ENCODE assay signal across 13 cellular contexts in genomic region chr3:134353831-134354611, GRCh38. TPM values are rescaled to one million over a fixed set of nuclear protein-coding genes. Genes with fewer than 3 reads are reported as not detected.
DNase-seq lines count a peak whose midpoint lies in the region; ATAC-seq, FAIRE-seq and TF ChIP-seq lines count a peak whose summit lies in the region.
"Had no signal": no experiment of that assay in that cellular context is flagged by ENCODE, and none has a peak within 500 bp of the region (broad histone marks: within the 10 kb centered on the region; RNA-seq: fewer than 3 reads in every experiment).

No MANE protein-coding gene starts in this region.

- H3K9me3 ChIP-seq in AG04450 (ENCODE audit: control insufficient read depth, insufficient read depth, low read length) (no peaks in the 10 kb centered on the region; the same call in 1 of the 2 replicates), PC-9 (ENCODE audit: insufficient read depth, low read depth) (no peaks in the 10 kb centered on the region), esophagus squamous epithelium (no peaks in the 10 kb centered on the region), pancreas (no peaks in the 10 kb centered on the region)

- no peak overlapping the region for H2AFZ ChIP-seq in PC-9

- H3K4me1 ChIP-seq in PC-9 (replicated peaks; ENCODE audit: insufficient read depth) (peaks cover 93% of the 10 kb centered on the region), esophagus squamous epithelium (peaks cover 49 to 100% (median 69%) of the 10 kb centered on the region in 3 donors), pancreas (peaks cover 49 to 60% (median 50%) of the 10 kb centered on the region in 3 donors)

- TF ChIP-seq POLR2A in esophagus squamous epithelium (IDR thresholded peaks at IDR 0.05), result no peak

- H3K27ac ChIP-seq in AG04450 (ENCODE audit: low read depth, low read length) (peak overlapping the region; percentile 57), PC-9 (peak overlapping the region; percentile 100), esophagus squamous epithelium (peak overlapping the region; percentile 48 to 100 (median 77)), pancreas (peak overlapping the region; percentile 13 to 77 (median 38))
- H3K27ac ChIP-seq: C4-2B had no signal

- WGBS in esophagus squamous epithelium, 2 donors, result 57 to 60% methylated on average over 1 to 5 of the region's 7 CpGs
- WGBS in pancreas, 2 donors, result 23 to 24% methylated on average over 7 of the region's 7 CpGs

- H3K79me2 ChIP-seq in PC-9 (ENCODE audit: low read depth), result peaks cover 53% of the 10 kb centered on the region

- H3K27me3 ChIP-seq in AG04450 (ENCODE audit: control insufficient read depth, insufficient read depth, low read length) (no peaks in the 10 kb centered on the region), PC-9 (ENCODE audit: insufficient read depth, low read depth) (no peaks in the 10 kb centered on the region), esophagus squamous epithelium (no peaks in the 10 kb centered on the region), pancreas (no peaks in the 10 kb centered on the region)

- BruUV-seq in PC-9 (replicated peaks; lab: Mats Ljungman, UMichigan), result no TSS peak

- no peaks in the 10 kb centered on the region for H4K20me1 ChIP-seq in PC-9 (ENCODE audit: insufficient read depth)

- DNase-seq in AG04450 (ENCODE audit: low read depth, low spot score), result no peak
- peak; percentile 60 to 65 for DNase-seq in PC-9
- no peak for DNase-seq in esophagus squamous epithelium (lab: John Stamatoyannopoulos, UW)
- peak; percentile 71 to 88 (median 78) for DNase-seq in pancreas
- DNase-seq in inferior parietal cortex (ENCODE audit: extremely low spot score), result no peak
- DNase-seq in SK-N-DZ (ENCODE audit: low spot score), result no peak
- DNase-seq in NCI-H2227 (lab: John Stamatoyannopoulos, UW; ENCODE audit: unreplicated experiment), result no peak
- DNase-seq: hypothalamus, Kasumi-1, T-helper 1 cell had no signal

- peaks cover 89% of the 10 kb centered on the region for H3F3A ChIP-seq in PC-9 (ENCODE audit: insufficient read depth, low read depth)

- TF ChIP-seq CTCF in AG04450 (IDR thresholded peaks at IDR 0.05; ENCODE audit: low read depth, low read length) (no peak), PC-9 (conservative IDR thresholded peaks at IDR 0.05) (no peak), esophagus squamous epithelium (IDR thresholded peaks at IDR 0.05) (no peak), pancreas (IDR thresholded peaks at IDR 0.05) (no peak)

- no peaks in the 10 kb centered on the region for H3K9me2 ChIP-seq in PC-9 (ENCODE audit: insufficient read depth)

- POLR2A ChIA-PET in AG04450 (lab: Yijun Ruan, JAX) (interaction anchor here (0.8 to 6.3 kb wide), 13 partner anchors 12 to 123 kb away, joined by 3 to 46 read pairs (median 5); no protein-coding TSS in a partner anchor), PC-9 (lab: Charles Lee; ENCODE audit: unreplicated experiment) (interaction anchor here (0.7 to 1.3 kb wide), 3 partner anchors 11 to 118 kb away, joined by 3 to 13 read pairs (median 5); partner anchors contain the start of gene AMOTL2)

- intact Hi-C loops in PC-9 (cut with micrococcal nuclease; ENCODE audit: unreplicated experiment), result loop anchor here (5.0 kb wide), 1 partner anchor 142 kb away; no protein-coding TSS in a partner anchor
- intact Hi-C loops in esophagus squamous epithelium (cut with DNase I), result no loop called here
- intact Hi-C loops in pancreas (cut with DNase I), result no loop called here

- H3K36me3 ChIP-seq in PC-9 (ENCODE audit: low read depth) (peaks cover 42% of the 10 kb centered on the region), esophagus squamous epithelium (peaks cover 16 to 50% (median 22%) of the 10 kb centered on the region in 3 donors), pancreas (peaks cover 0 to 34% (median 1%) of the 10 kb centered on the region in 3 donors)

- H3K4me3 ChIP-seq in AG04450 (ENCODE audit: low read depth, low read length) (no peak overlapping the region), PC-9 (no peak overlapping the region), esophagus squamous epithelium (no peak overlapping the region), pancreas (no peak overlapping the region)

- ATAC-seq in pancreas, result peak; percentile 71 to 79 (median 72)
- no peak for ATAC-seq in HG03045 (IDR thresholded peaks at IDR 0.05; ENCODE audit: unreplicated experiment)

- H3K4me2 ChIP-seq in PC-9, result peak overlapping the region; percentile 43

- FAIRE-seq in pancreas (lab: Jason Lieb, UNC), result no peak
- FAIRE-seq: colon had no signal

- CTCF ChIA-PET in AG04450 (lab: Charles Lee) (interaction anchor here (1.5 to 6.9 kb wide), 2 partner anchors 43 to 120 kb away, joined by 8 to 55 read pairs; no protein-coding TSS in a partner anchor), PC-9 (lab: Charles Lee) (no interaction called here)

RNA-seq across cellular contexts. Expression of gene AMOTL2, which starts 20.2 kb away (rescaled TPM):
- polyA plus RNA-seq in AG04450 (2011; rRNA removed), result 74.5 and 78.9 TPM in 2 replicates
- polyA minus RNA-seq in AG04450 (2011; rRNA and poly(A)+ RNA removed), result 111 and 136 TPM in 2 replicates
- total RNA-seq in PC-9 (2021), result 147 and 221 TPM in 2 replicates
- 10 to 100 TPM; 54.5 to 99.0 (median 59.1) TPM for total RNA-seq in esophagus squamous epithelium
- 10 to 100 TPM; 25.3 to 35.7 (median 32.4) TPM for total RNA-seq in pancreas
- 10 to 100 TPM; 11.9 to 17.9 TPM for polyA plus RNA-seq in pancreas
- polyA plus RNA-seq in SK-N-DZ (2014; cell fraction: cytosol; rRNA removed), result 14.6 and 23.0 TPM in 2 replicates
- 13.4 and 17.3 TPM in 2 replicates for polyA plus RNA-seq in SK-N-DZ (2014; cell fraction: nucleus; rRNA removed)

Comparison
In these comparisons a context has a peak if more than half of its experiments do, and no peak if none do; other contexts are left out.
1. DNase-seq: peak in PC-9 (2 of 2) and pancreas (6 of 6); none in AG04450 (single experiment), esophagus squamous epithelium (single experiment), inferior parietal cortex (single experiment), SK-N-DZ (single experiment) and NCI-H2227 (single experiment).
2. H3K27ac ChIP-seq: peak in every context shown above with its lines; median percentile 100 in PC-9; 77 in esophagus squamous epithelium; 57 in AG04450; 38 in pancreas.